15 cellular contexts compared by ENCODE assay signal in genomic region chr11:106961518-106961917, GRCh38. TPM values are rescaled to one million over a fixed set of nuclear protein-coding genes. Genes with fewer than 3 reads are reported as not detected.
A peak's percentile ranks its signal among the peaks of the same experiment; 100 is the strongest.
DNase-seq lines count a peak whose midpoint lies in the region; ATAC-seq, FAIRE-seq and TF ChIP-seq lines count a peak whose summit lies in the region.
"Had no signal": no experiment of that assay in that cellular context is flagged by ENCODE, and none has a peak within 500 bp of the region (broad histone marks: within the 10 kb centered on the region; RNA-seq: fewer than 3 reads in every experiment).

No MANE protein-coding gene starts in this region.

- TF ChIP-seq CTCF in HFF-Myc (IDR thresholded peaks at IDR 0.05; ENCODE audit: low read depth, low read length, missing control alignments): no peak
- no peak for TF ChIP-seq CTCF in astrocyte of the cerebellum (IDR thresholded peaks at IDR 0.05; ENCODE audit: low read depth, low read length, missing control alignments)
- no peak for TF ChIP-seq CTCF in kidney (IDR thresholded peaks at IDR 0.05; ENCODE audit: borderline replicate concordance, extremely low read depth, insufficient read depth)
- no peak for TF ChIP-seq CTCF in type B pancreatic cell (conservative IDR thresholded peaks at IDR 0.05)

- intact Hi-C loops in kidney (cut with DNase I) (no loop called here), left ventricle myocardium superior (cut with micrococcal nuclease) (no loop called here)

- H3K4me1 ChIP-seq in kidney (ENCODE audit: control insufficient read depth in 1 of 2, insufficient read depth in 1 of 2, low read depth in 1 of 2, low read length in 2 of 2): peaks cover 0 to 2% of the 10 kb centered on the region in 2 donors
- H3K4me1 ChIP-seq: esophagus squamous epithelium had no signal

- H3K4me1 Mint-ChIP-seq in type B pancreatic cell (ENCODE audit: unreplicated experiment): peaks cover 20% of the 10 kb centered on the region
- H3K4me1 Mint-ChIP-seq: activated naive CD8-positive, alpha-beta T cell treated with anti-CD3 and anti-CD28 coated beads, Interleukin-2, amount 10 ng/mL, durations not matched to agents 7 days and 5 days had no signal

- no peaks in the 10 kb centered on the region for H3K9me3 Mint-ChIP-seq in type B pancreatic cell

- peak overlapping the region; percentile 73 for H3K27ac Mint-ChIP-seq in type B pancreatic cell
- H3K27ac Mint-ChIP-seq: activated naive CD8-positive, alpha-beta T cell treated with anti-CD3 and anti-CD28 coated beads, Interleukin-2, amount 10 ng/mL, durations not matched to agents 7 days and 5 days had no signal

- no peaks in the 10 kb centered on the region for H3K27me3 Mint-ChIP-seq in type B pancreatic cell
- H3K27me3 Mint-ChIP-seq: activated naive CD8-positive, alpha-beta T cell treated with anti-CD3 and anti-CD28 coated beads, Interleukin-2, amount 10 ng/mL, durations not matched to agents 7 days and 5 days had no signal

- no peak for ATAC-seq in HG02852 (IDR thresholded peaks at IDR 0.05; ENCODE audit: unreplicated experiment)
- ATAC-seq in left ventricle myocardium superior: no peak
- ATAC-seq: Right ventricle myocardium inferior had no signal

- H3K4me3 ChIP-seq in HFF-Myc (replicated peaks; ENCODE audit: low read depth, low read length): no peak overlapping the region
- H3K4me3 ChIP-seq in astrocyte of the cerebellum (ENCODE audit: low read depth, low read length): no peak overlapping the region
- H3K4me3 ChIP-seq in kidney (ENCODE audit: low read length in 2 of 2): no peak overlapping the region
- H3K4me3 ChIP-seq: esophagus squamous epithelium had no signal

- DNase-seq in HFF-Myc (ENCODE audit: extremely low read depth, low read depth): peak; percentile 69
- DNase-seq in astrocyte of the cerebellum (ENCODE audit: low read depth): peak; percentile 76
- DNase-seq in kidney: no peak
- DNase-seq in type B pancreatic cell (ENCODE audit: extremely low spot score, unreplicated experiment): no peak
- DNase-seq in left ventricle myocardium superior: no peak
- DNase-seq in activated naive CD4-positive, alpha-beta T cell treated with Interleukin-2 at 50 U/mL for 16 hours: no peak
- DNase-seq in HUDEP-2 (lab: John Stamatoyannopoulos, UW; ENCODE audit: unreplicated experiment in 76 of 76): no peak
- DNase-seq: activated CD4-positive, alpha-beta T cell treated with anti-CD3 and anti-CD28 coated beads, Interleukin-2, amount 50 U/mL, for 1 hour; activated naive CD8-positive, alpha-beta T cell treated with anti-CD3 and anti-CD28 coated beads, Interleukin-2, amount 10 ng/mL, durations not matched to agents 7 days and 5 days; esophagus squamous epithelium; GF-D8; NCI-H2107; stimulated activated CD4-positive, alpha-beta T cell treated with anti-CD3 and anti-CD28 coated beads, Interleukin-4, amount 100 ng/mL, for 4 hours had no signal

- no peaks in the 10 kb centered on the region for H3K36me3 ChIP-seq in kidney (ENCODE audit: control insufficient read depth in 1 of 2, insufficient read depth in 2 of 2, low read length in 2 of 2)
- H3K36me3 ChIP-seq: esophagus squamous epithelium had no signal

- peak; percentile 32 for FAIRE-seq in kidney (lab: Jason Lieb, UNC)

- H3K27ac ChIP-seq in kidney (ENCODE audit: low read depth in 2 of 2, low read length in 2 of 2): no peak overlapping the region
- H3K27ac ChIP-seq: esophagus squamous epithelium had no signal

- in situ Hi-C loops in astrocyte of the cerebellum (cut with HindIII; ENCODE audit: low sequenced_read_pairs): no loop called here

- peaks cover 3% of the 10 kb centered on the region for H3K36me3 Mint-ChIP-seq in type B pancreatic cell
- H3K36me3 Mint-ChIP-seq: activated naive CD8-positive, alpha-beta T cell treated with anti-CD3 and anti-CD28 coated beads, Interleukin-2, amount 10 ng/mL, durations not matched to agents 7 days and 5 days had no signal

- H3K4me3 Mint-ChIP-seq in type B pancreatic cell: peak overlapping the region; percentile 44
- H3K4me3 Mint-ChIP-seq: activated naive CD8-positive, alpha-beta T cell treated with anti-CD3 and anti-CD28 coated beads, Interleukin-2, amount 10 ng/mL, durations not matched to agents 7 days and 5 days had no signal

- no peaks in the 10 kb centered on the region for H3K9me3 ChIP-seq in kidney (ENCODE audit: control insufficient read depth in 1 of 2, low read length in 2 of 2)
- H3K9me3 ChIP-seq: esophagus squamous epithelium had no signal

- peak overlapping the region in 1 of 2 donors; percentile 8 for H3K9ac ChIP-seq in kidney (ENCODE audit: low read length in 2 of 2)

RNA-seq across cellular contexts. Expression of gene GUCY1A2, which starts 56.8 kb away (rescaled TPM):
- total RNA-seq in kidney (16.1 TPM), type B pancreatic cell (ENCODE audit: low replicate concordance) (12.2 and 13.2 TPM in 2 replicates), left ventricle myocardium superior (10.9 TPM)
- polyA plus RNA-seq in kidney (ENCODE audit: insufficient read depth, low read depth, low replicate concordance): 0.75 TPM
- total RNA-seq: activated naive CD8-positive, alpha-beta T cell treated with anti-CD3 and anti-CD28 coated beads, Interleukin-2, amount 10 ng/mL, durations not matched to agents 7 days and 5 days had no signal

Comparison
In these comparisons a context has a peak if more than half of its experiments do, and no peak if none do; other contexts are left out.
1. DNase-seq: peak in HFF-Myc (single experiment) and astrocyte of the cerebellum (single experiment); none in kidney (single experiment), type B pancreatic cell (single experiment), left ventricle myocardium superior (single experiment), activated naive CD4-positive, alpha-beta T cell treated with Interleukin-2 at 50 U/mL for 16 hours (single experiment) and HUDEP-2 (0 of 76).